In the genomic region with DNA sequence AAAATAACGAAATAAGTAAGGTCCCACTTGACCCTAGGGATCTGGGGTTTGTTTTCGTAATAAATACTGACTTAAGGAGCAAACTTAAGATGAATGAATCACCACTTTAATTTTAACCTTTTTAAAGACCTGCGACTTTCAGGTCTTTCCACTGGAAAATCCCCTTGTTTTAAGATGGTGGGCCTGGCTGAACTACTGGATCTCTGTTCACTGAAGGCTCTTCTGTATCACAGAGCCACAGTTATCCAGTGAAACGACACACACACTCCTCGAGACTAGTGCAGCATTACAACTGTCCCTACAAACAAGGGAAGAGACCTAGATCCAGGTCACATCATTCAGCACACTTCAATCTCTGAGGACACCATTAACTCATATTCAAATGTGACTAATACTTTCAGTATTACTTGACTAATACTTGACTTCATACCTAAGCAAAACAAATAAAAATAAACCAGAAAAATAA, we compare ENCODE assay signal across 19 cellular contexts.
A peak's percentile ranks its signal among the peaks of the same experiment; 100 is the strongest.
DNase-seq lines count a peak whose midpoint lies in the region; ATAC-seq and TF ChIP-seq lines count a peak whose summit lies in the region.
"Had no signal": no experiment of that assay in that cellular context is flagged by ENCODE, and none has a peak within 500 bp of the region (broad histone marks: within the 10 kb centered on the region; RNA-seq: fewer than 3 reads in every experiment).

No MANE protein-coding gene starts in this region.

- no peak for TF ChIP-seq EP300 in SK-N-SH (IDR thresholded peaks at IDR 0.05; ENCODE audit: borderline replicate concordance in 1 of 2, low read depth in 1 of 2, low read length in 1 of 2)

- no peak overlapping the region for H3K4me2 ChIP-seq in SK-N-SH

- H3K9ac ChIP-seq in SK-N-SH: no peak overlapping the region

- DNase-seq in SK-N-DZ (ENCODE audit: low spot score): peak; percentile 22
- no peak for DNase-seq in amniotic stem cell (lab: John Stamatoyannopoulos, UW)
- no peak for DNase-seq in nucleus accumbens (lab: John Stamatoyannopoulos, UW)
- no peak for DNase-seq in SK-N-SH
- DNase-seq in ureter (ENCODE audit: low spot score): no peak
- DNase-seq: CD8-positive, alpha-beta T cell; effector memory CD4-positive, alpha-beta T cell; GOT3; hippocampal formation; kidney; mesenchymal stem cell; NCI-H2171; retina; stomach; T-cell had no signal

- POLR2A ChIA-PET in SK-N-SH (lab: Yijun Ruan, JAX): no interaction called here

- H3K36me3 ChIP-seq in SK-N-SH (replicated peaks in 1 of 2; ENCODE audit: control insufficient read depth in 1 of 2, insufficient read depth in 2 of 2, low read length in 1 of 2): no peaks in the 10 kb centered on the region
- H3K36me3 ChIP-seq: stomach had no signal

- no peak overlapping the region for H3K4me3 ChIP-seq in SK-N-SH (ENCODE audit: low read depth in 2 of 2, low read length in 1 of 2)
- H3K4me3 ChIP-seq: stomach had no signal

- CTCF ChIA-PET in SK-N-SH (lab: Yijun Ruan, JAX): interaction anchor here (0.6 kb wide), 1 partner anchor 621 kb away, joined by 4 read pairs; no protein-coding TSS in a partner anchor

- ATAC-seq in GM18502 (IDR thresholded peaks at IDR 0.05; ENCODE audit: poor library complexity, unreplicated experiment) (peak; percentile 81), GM21381 (IDR thresholded peaks at IDR 0.05; ENCODE audit: unreplicated experiment) (peak; percentile 63), HG03045 (IDR thresholded peaks at IDR 0.05; ENCODE audit: unreplicated experiment) (peak; percentile 71)
- ATAC-seq: CD8-positive, alpha-beta T cell; T-cell had no signal

- peaks cover 3% of the 10 kb centered on the region for H3F3A ChIP-seq in SK-N-SH (replicated peaks; ENCODE audit: insufficient read depth)

- TF ChIP-seq CTCF in SK-N-SH (IDR thresholded peaks at IDR 0.05): no peak

- no peak overlapping the region for H2AFZ ChIP-seq in SK-N-SH (ENCODE audit: low read depth)

- H3K9me3 ChIP-seq in SK-N-SH: no peaks in the 10 kb centered on the region
- H3K9me3 ChIP-seq: stomach had no signal

- TF ChIP-seq RAD21 in SK-N-SH (IDR thresholded peaks at IDR 0.05; ENCODE audit: low read length): no peak

- no peak overlapping the region for H3K27ac ChIP-seq in SK-N-SH (ENCODE audit: low read depth in 2 of 2, low read length in 1 of 2)
- H3K27ac ChIP-seq: stomach, VCaP had no signal

- H3K79me2 ChIP-seq in SK-N-SH (ENCODE audit: insufficient read depth): no peaks in the 10 kb centered on the region

- peaks cover 0 to 3% of the 10 kb centered on the region in 2 experiments; a peak in 3 of 4 replicates for H3K4me1 ChIP-seq in SK-N-SH (ENCODE audit: control insufficient read depth in 1 of 2, insufficient read depth in 2 of 2, low read depth in 1 of 2, low read length in 1 of 2)
- H3K4me1 ChIP-seq: stomach had no signal

- 83% methylated on average over 5 of the region's 5 CpGs for WGBS in SK-N-SH (ENCODE audit: low lambda C conversion rate)

- H4K20me1 ChIP-seq in SK-N-SH (ENCODE audit: insufficient read depth): no peaks in the 10 kb centered on the region

- H3K27me3 ChIP-seq in SK-N-SH (ENCODE audit: insufficient read depth): no peaks in the 10 kb centered on the region
- H3K27me3 ChIP-seq: stomach had no signal

- no peaks in the 10 kb centered on the region for H3K9me2 ChIP-seq in SK-N-SH

TF ChIP-seq in SK-N-SH, 30 proteins besides CTCF, POLR2A, EP300 and RAD21:
- TF ChIP-seq NRF1 (IDR thresholded peaks at IDR 0.05; ENCODE audit: low read depth, low read length): no peak
